ENCODE assay signal across 1 cellular context in genomic region chr2:27378096-27378808, GRCh38.
TF ChIP-seq lines count a peak whose summit lies in the region.

No MANE protein-coding gene starts in this region.

TF ChIP-seq in HepG2, 621 proteins besides CTCF, POLR2A, EP300 and RAD21 (continued from another document):
- TF ChIP-seq, protein P1, sequence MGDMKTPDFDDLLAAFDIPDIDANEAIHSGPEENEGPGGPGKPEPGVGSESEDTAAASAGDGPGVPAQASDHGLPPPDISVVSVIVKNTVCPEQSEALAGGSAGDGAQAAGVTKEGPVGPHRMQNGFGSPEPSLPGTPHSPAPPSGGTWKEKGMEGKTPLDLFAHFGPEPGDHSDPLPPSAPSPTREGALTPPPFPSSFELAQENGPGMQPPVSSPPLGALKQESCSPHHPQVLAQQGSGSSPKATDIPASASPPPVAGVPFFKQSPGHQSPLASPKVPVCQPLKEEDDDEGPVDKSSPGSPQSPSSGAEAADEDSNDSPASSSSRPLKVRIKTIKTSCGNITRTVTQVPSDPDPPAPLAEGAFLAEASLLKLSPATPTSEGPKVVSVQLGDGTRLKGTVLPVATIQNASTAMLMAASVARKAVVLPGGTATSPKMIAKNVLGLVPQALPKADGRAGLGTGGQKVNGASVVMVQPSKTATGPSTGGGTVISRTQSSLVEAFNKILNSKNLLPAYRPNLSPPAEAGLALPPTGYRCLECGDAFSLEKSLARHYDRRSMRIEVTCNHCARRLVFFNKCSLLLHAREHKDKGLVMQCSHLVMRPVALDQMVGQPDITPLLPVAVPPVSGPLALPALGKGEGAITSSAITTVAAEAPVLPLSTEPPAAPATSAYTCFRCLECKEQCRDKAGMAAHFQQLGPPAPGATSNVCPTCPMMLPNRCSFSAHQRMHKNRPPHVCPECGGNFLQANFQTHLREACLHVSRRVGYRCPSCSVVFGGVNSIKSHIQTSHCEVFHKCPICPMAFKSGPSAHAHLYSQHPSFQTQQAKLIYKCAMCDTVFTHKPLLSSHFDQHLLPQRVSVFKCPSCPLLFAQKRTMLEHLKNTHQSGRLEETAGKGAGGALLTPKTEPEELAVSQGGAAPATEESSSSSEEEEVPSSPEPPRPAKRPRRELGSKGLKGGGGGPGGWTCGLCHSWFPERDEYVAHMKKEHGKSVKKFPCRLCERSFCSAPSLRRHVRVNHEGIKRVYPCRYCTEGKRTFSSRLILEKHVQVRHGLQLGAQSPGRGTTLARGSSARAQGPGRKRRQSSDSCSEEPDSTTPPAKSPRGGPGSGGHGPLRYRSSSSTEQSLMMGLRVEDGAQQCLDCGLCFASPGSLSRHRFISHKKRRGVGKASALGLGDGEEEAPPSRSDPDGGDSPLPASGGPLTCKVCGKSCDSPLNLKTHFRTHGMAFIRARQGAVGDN (CRISPR knock-in tag; IDR thresholded peaks at IDR 0.05), result peak; percentile 42; the same call in 1 of the 2 replicates
- TF ChIP-seq, protein P2, sequence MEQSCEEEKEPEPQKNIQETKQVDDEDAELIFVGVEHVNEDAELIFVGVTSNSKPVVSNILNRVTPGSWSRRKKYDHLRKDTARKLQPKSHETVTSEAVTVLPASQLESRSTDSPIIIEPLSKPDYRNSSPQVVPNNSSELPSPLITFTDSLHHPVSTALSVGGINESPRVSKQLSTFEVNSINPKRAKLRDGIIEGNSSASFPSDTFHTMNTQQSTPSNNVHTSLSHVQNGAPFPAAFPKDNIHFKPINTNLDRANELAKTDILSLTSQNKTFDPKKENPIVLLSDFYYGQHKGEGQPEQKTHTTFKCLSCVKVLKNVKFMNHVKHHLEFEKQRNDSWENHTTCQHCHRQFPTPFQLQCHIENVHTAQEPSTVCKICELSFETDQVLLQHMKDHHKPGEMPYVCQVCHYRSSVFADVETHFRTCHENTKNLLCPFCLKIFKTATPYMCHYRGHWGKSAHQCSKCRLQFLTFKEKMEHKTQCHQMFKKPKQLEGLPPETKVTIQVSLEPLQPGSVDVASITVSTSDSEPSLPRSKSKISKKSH (CRISPR knock-in tag; IDR thresholded peaks at IDR 0.05; ENCODE audit: borderline replicate concordance), result peak; percentile 13; the same call in 1 of the 2 replicates
- no peak for TF ChIP-seq TRIM24 (CRISPR knock-in tag; IDR thresholded peaks at IDR 0.05)
- peak; percentile 88 for TF ChIP-seq AGO1 (IDR thresholded peaks at IDR 0.05; ENCODE audit: low read depth, low read length, poor library complexity, severe bottlenecking)
- TF ChIP-seq EED (CRISPR knock-in tag; IDR thresholded peaks at IDR 0.05), result 0 out of 2 replicates have a peak, but pooled peaks have one; percentile 20
- TF ChIP-seq ADNP (CRISPR knock-in tag; IDR thresholded peaks at IDR 0.05), result no peak
- TF ChIP-seq HNRNPLL (IDR thresholded peaks at IDR 0.05; ENCODE audit: low read depth, low read length, poor library complexity, severe bottlenecking), result peak; percentile 30
- TF ChIP-seq TOPORS (CRISPR knock-in tag; IDR thresholded peaks at IDR 0.05), result peak; percentile 20; the same call in 1 of the 2 replicates
- TF ChIP-seq ZNF710 (CRISPR knock-in tag; IDR thresholded peaks at IDR 0.05; ENCODE audit: borderline replicate concordance), result 0 out of 2 replicates have a peak, but pooled peaks have one; percentile 26
- no peak for TF ChIP-seq ZNF629 (CRISPR knock-in tag; conservative IDR thresholded peaks at IDR 0.05)
- TF ChIP-seq REL (CRISPR knock-in tag; conservative IDR thresholded peaks at IDR 0.05), result peak; percentile 61; the same call in 1 of the 2 replicates
- TF ChIP-seq AKAP8 (CRISPR knock-in tag; IDR thresholded peaks at IDR 0.05), result peak; percentile 79
- TF ChIP-seq, protein P3, sequence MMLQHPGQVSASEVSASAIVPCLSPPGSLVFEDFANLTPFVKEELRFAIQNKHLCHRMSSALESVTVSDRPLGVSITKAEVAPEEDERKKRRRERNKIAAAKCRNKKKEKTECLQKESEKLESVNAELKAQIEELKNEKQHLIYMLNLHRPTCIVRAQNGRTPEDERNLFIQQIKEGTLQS (CRISPR knock-in tag; IDR thresholded peaks at IDR 0.05), result no peak
- TF ChIP-seq NONO (IDR thresholded peaks at IDR 0.05), result no peak
- peak; percentile 64; the same call in 1 of the 2 replicates for TF ChIP-seq NONO (CRISPR knock-in tag; conservative IDR thresholded peaks at IDR 0.05)
- TF ChIP-seq ZBTB38 (CRISPR knock-in tag; IDR thresholded peaks at IDR 0.05), result peak; percentile 94
